8 cellular contexts compared by ENCODE assay signal in the genomic region with DNA sequence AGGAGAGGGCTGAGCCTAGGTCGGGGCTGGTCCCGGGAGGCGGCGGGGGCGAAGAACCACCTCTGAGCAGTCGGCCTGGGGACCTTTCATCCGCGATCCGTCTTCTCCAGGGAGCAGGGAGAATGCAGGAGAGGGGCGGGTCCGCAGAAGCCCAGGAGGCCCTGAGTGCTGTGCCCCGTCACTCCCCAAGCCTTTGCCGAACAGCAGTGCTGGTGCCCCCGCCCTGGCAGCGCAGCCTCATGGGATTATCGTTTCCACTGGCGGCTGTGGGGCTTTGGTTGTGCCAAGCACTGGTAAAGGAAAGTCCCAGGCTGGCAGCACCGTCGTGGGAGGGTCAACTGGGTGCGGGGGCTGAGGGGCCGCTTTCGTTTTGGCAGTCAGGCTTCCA. TPM values are rescaled to one million over a fixed set of nuclear protein-coding genes. Genes with fewer than 3 reads are reported as not detected.
DNase-seq lines count a peak whose midpoint lies in the region; ATAC-seq lines count a peak whose summit lies in the region.

No MANE protein-coding gene starts in this region.

- H3K4me1 ChIP-seq in iPS-15b (ENCODE audit: control insufficient read depth, insufficient read depth, low read length) = no peaks in the 10 kb centered on the region

- peaks cover 2 to 6% of the 10 kb centered on the region in 2 donors for H3K36me3 Mint-ChIP-seq in activated T-cell treated with anti-CD3 and anti-CD28 coated beads, Interleukin-2, amount 50 U/mL, for 72 hours (ENCODE audit: insufficient read depth in 2 of 2)

- H3K27ac Mint-ChIP-seq in activated T-cell treated with anti-CD3 and anti-CD28 coated beads, Interleukin-2, amount 50 U/mL, for 72 hours = peak overlapping the region; percentile 48

- ATAC-seq in activated T-cell treated with anti-CD3 and anti-CD28 coated beads, Interleukin-2, amount 50 U/mL, for 72 hours (replicated peaks in 1 of 2) = peak in 1 of 2 donors; percentile 1
- ATAC-seq in GM19463 (IDR thresholded peaks at IDR 0.05; ENCODE audit: unreplicated experiment) (no peak), GM18858 (IDR thresholded peaks at IDR 0.05; ENCODE audit: unreplicated experiment) (no peak)

- H3K4me3 Mint-ChIP-seq in activated T-cell treated with anti-CD3 and anti-CD28 coated beads, Interleukin-2, amount 50 U/mL, for 72 hours = peak overlapping the region; percentile 94 to 98

- H3K36me3 ChIP-seq in iPS-15b (ENCODE audit: control insufficient read depth, insufficient read depth, low read length) = peaks cover 33% of the 10 kb centered on the region

- H3K9me3 ChIP-seq in iPS-15b (ENCODE audit: control insufficient read depth, insufficient read depth, low read length) = no peaks in the 10 kb centered on the region

- no peaks in the 10 kb centered on the region for H3K9me3 Mint-ChIP-seq in activated T-cell treated with anti-CD3 and anti-CD28 coated beads, Interleukin-2, amount 50 U/mL, for 72 hours

- peak; percentile 29 for DNase-seq in stimulated activated CD4-positive, alpha-beta T cell treated with anti-CD3 and anti-CD28 coated beads, Interleukin-1b, Interleukin-23, amount 100 ng/mL, for 48 hours
- DNase-seq in stimulated activated CD4-positive, alpha-beta T cell treated with anti-CD3 and anti-CD28 coated beads, Interleukin-4, amount 100 ng/mL, for 4 hours = no peak
- DNase-seq in activated T-cell treated with anti-CD3 and anti-CD28 coated beads, Interleukin-2, amount 50 U/mL, for 72 hours = no peak
- peak; percentile 14 for DNase-seq in stimulated activated naive CD4-positive, alpha-beta T cell treated with Interleukin-2 at 50 U/mL for 16 hours (lab: John Stamatoyannopoulos, UW)
- DNase-seq in NCI-H187 treated with DMSO at 0.1 percent for 48 hours (lab: John Stamatoyannopoulos, UW) = no peak

- peaks cover 35% of the 10 kb centered on the region for H3K4me1 Mint-ChIP-seq in activated T-cell treated with anti-CD3 and anti-CD28 coated beads, Interleukin-2, amount 50 U/mL, for 72 hours (ENCODE audit: low read depth)

- H3K27me3 ChIP-seq in iPS-15b (ENCODE audit: control insufficient read depth, insufficient read depth, low read length) = no peaks in the 10 kb centered on the region

- H3K9ac ChIP-seq in iPS-15b (ENCODE audit: low read depth, low read length) = peak overlapping the region; percentile 70

- no peaks in the 10 kb centered on the region for H3K27me3 Mint-ChIP-seq in activated T-cell treated with anti-CD3 and anti-CD28 coated beads, Interleukin-2, amount 50 U/mL, for 72 hours (ENCODE audit: low read depth)

- peak overlapping the region; percentile 97 for H3K4me3 ChIP-seq in iPS-15b (ENCODE audit: low read depth, low read length)

RNA-seq across cellular contexts. Expression of a gene that starts 0.6 kb away (rescaled TPM):
- total RNA-seq in activated T-cell treated with anti-CD3 and anti-CD28 coated beads, Interleukin-2, amount 50 U/mL, for 72 hours = 10 to 100 TPM; 22.6 to 24.4 TPM

RNA-seq across cellular contexts. Expression of a gene that starts 5.8 kb away (rescaled TPM):
- total RNA-seq in activated T-cell treated with anti-CD3 and anti-CD28 coated beads, Interleukin-2, amount 50 U/mL, for 72 hours = under 1 TPM in 1 of 2 donors, not detected in 1; 0.81 TPM

RNA-seq across cellular contexts. Expression of a gene that starts 7.9 kb away (rescaled TPM):
- total RNA-seq in activated T-cell treated with anti-CD3 and anti-CD28 coated beads, Interleukin-2, amount 50 U/mL, for 72 hours = 1,000 to 10,000 TPM; 5,556 to 5,984 TPM

RNA-seq across cellular contexts. Expression of a gene that starts 8.8 kb away (rescaled TPM):
- 1 to 10 TPM in 1 of 2 donors, not detected in 1; 1.8 TPM for total RNA-seq in activated T-cell treated with anti-CD3 and anti-CD28 coated beads, Interleukin-2, amount 50 U/mL, for 72 hours

RNA-seq across cellular contexts. Expression of a gene that starts 11.5 kb away (rescaled TPM):
- total RNA-seq in activated T-cell treated with anti-CD3 and anti-CD28 coated beads, Interleukin-2, amount 50 U/mL, for 72 hours = 10 to 100 TPM; 41.4 to 49.3 TPM

Comparison
In these comparisons a context has a peak if more than half of its experiments do, and no peak if none do; other contexts are left out.
1. DNase-seq: peak in stimulated activated CD4-positive, alpha-beta T cell treated with anti-CD3 and anti-CD28 coated beads, Interleukin-1b, Interleukin-23, amount 100 ng/mL, for 48 hours (single experiment) and stimulated activated naive CD4-positive, alpha-beta T cell treated with Interleukin-2 at 50 U/mL for 16 hours (single experiment); none in stimulated activated CD4-positive, alpha-beta T cell treated with anti-CD3 and anti-CD28 coated beads, Interleukin-4, amount 100 ng/mL, for 4 hours (0 of 2), activated T-cell treated with anti-CD3 and anti-CD28 coated beads, Interleukin-2, amount 50 U/mL, for 72 hours (0 of 2) and NCI-H187 treated with DMSO at 0.1 percent for 48 hours (single experiment).